ENCODE assay signal across 29 cellular contexts in genomic region chr19:7841751-7842660, GRCh38. TPM values are rescaled to one million over a fixed set of nuclear protein-coding genes. Genes with fewer than 3 reads are reported as not detected.
"Had no signal": no experiment of that assay in that cellular context is flagged by ENCODE, and none has a peak within 500 bp of the region (broad histone marks: within the 10 kb centered on the region; RNA-seq: fewer than 3 reads in every experiment).

No MANE protein-coding gene starts in this region.

- H3K4me3 Mint-ChIP-seq: activated B cell treated with CpG ODN at 0.5 μM for 24 hours; activated CD4-positive, alpha-beta memory T cell treated with anti-CD3 and anti-CD28 coated beads for 36 hours; activated CD4-positive, alpha-beta T cell treated with anti-CD3 and anti-CD28 coated beads, Interleukin-2, amount 10 ng/mL, durations not matched to agents 7 days and 5 days; activated naive CD4-positive, alpha-beta T cell treated with anti-CD3 and anti-CD28 coated beads for 36 hours; activated naive CD8-positive, alpha-beta T cell; activated T-helper 17 cell treated with anti-CD3 and anti-CD28 coated beads, Interleukin-2, amount 50 U/mL, for 72 hours; T-helper 17 cell had no signal

- ATAC-seq: activated T-helper 17 cell treated with anti-CD3 and anti-CD28 coated beads, Interleukin-2, amount 50 U/mL, for 72 hours; Panc1; T-helper 17 cell had no signal

- H3K27ac ChIP-seq: brain microvascular endothelial cell, cardiac muscle cell had no signal

- H3K9me3 Mint-ChIP-seq: activated B cell treated with CpG ODN at 0.5 μM for 24 hours; activated CD4-positive, alpha-beta memory T cell treated with anti-CD3 and anti-CD28 coated beads for 36 hours; activated naive CD4-positive, alpha-beta T cell treated with anti-CD3 and anti-CD28 coated beads for 36 hours; activated T-helper 17 cell treated with anti-CD3 and anti-CD28 coated beads, Interleukin-2, amount 50 U/mL, for 72 hours had no signal

- H3K4me1 Mint-ChIP-seq: activated B cell treated with CpG ODN at 0.5 μM for 24 hours; activated CD4-positive, alpha-beta T cell treated with anti-CD3 and anti-CD28 coated beads, Interleukin-2, amount 10 ng/mL, durations not matched to agents 7 days and 5 days; activated T-helper 17 cell treated with anti-CD3 and anti-CD28 coated beads, Interleukin-2, amount 50 U/mL, for 72 hours had no signal

- H3K36me3 Mint-ChIP-seq: activated CD4-positive, alpha-beta memory T cell treated with anti-CD3 and anti-CD28 coated beads for 36 hours; activated naive CD8-positive, alpha-beta T cell had no signal

- H3K27ac Mint-ChIP-seq: activated B cell treated with CpG ODN at 0.5 μM for 24 hours; activated CD4-positive, alpha-beta memory T cell treated with anti-CD3 and anti-CD28 coated beads for 36 hours; activated CD4-positive, alpha-beta T cell treated with anti-CD3 and anti-CD28 coated beads, Interleukin-2, amount 10 ng/mL, durations not matched to agents 7 days and 5 days; activated naive CD4-positive, alpha-beta T cell treated with anti-CD3 and anti-CD28 coated beads for 36 hours; activated naive CD8-positive, alpha-beta T cell; activated T-helper 17 cell treated with anti-CD3 and anti-CD28 coated beads, Interleukin-2, amount 50 U/mL, for 72 hours; T-helper 17 cell had no signal

- H3K27me3 ChIP-seq: brain microvascular endothelial cell, cardiac muscle cell had no signal

- H3K36me3 ChIP-seq: brain microvascular endothelial cell, cardiac muscle cell had no signal

- FAIRE-seq: TTC549 had no signal

- DNase-seq: activated B cell treated with CpG ODN at 0.5 μM for 24 hours; activated CD4-positive, alpha-beta memory T cell treated with anti-CD3 and anti-CD28 coated beads for 36 hours; activated CD4-positive, alpha-beta T cell treated with anti-CD3 and anti-CD28 coated beads for 1 hour; activated CD4-positive, alpha-beta T cell treated with anti-CD3 and anti-CD28 coated beads, Interleukin-2, amount 10 ng/mL, durations not matched to agents 7 days and 5 days; activated gamma-delta T cell; activated naive CD4-positive, alpha-beta T cell treated with anti-CD3 and anti-CD28 coated beads for 36 hours; activated T-cell treated with anti-CD3 and anti-CD28 coated beads for 4 hours; activated T-cell treated with anti-CD3 and anti-CD28 coated beads, Interleukin-2, amount 50 U/mL, for 48 hours; brain microvascular endothelial cell; Kasumi-1; NCI-H1105 treated with DMSO at 0.1 percent for 48 hours; NCI-H1436 treated with DMSO at 0.1 percent for 48 hours; NCI-H187; NCI-H2081; NCI-H510A treated with DMSO at 0.1 percent for 48 hours; NCI-H69; NK-92 treated with Interleukin-12 subunit alpha and Interleukin-12 subunit beta, amount 100 ng/mL, for 24 hours; OCI-M1; RPMI8226; SHP77 treated with DMSO at 0.1 percent for 48 hours; T-helper 17 cell; T1000 had no signal

- H3K4me3 ChIP-seq: cardiac muscle cell had no signal

- H3K27me3 Mint-ChIP-seq: activated B cell treated with CpG ODN at 0.5 μM for 24 hours; activated CD4-positive, alpha-beta memory T cell treated with anti-CD3 and anti-CD28 coated beads for 36 hours; activated CD4-positive, alpha-beta T cell treated with anti-CD3 and anti-CD28 coated beads, Interleukin-2, amount 10 ng/mL, durations not matched to agents 7 days and 5 days; activated naive CD8-positive, alpha-beta T cell; activated T-helper 17 cell treated with anti-CD3 and anti-CD28 coated beads, Interleukin-2, amount 50 U/mL, for 72 hours; T-helper 17 cell had no signal

RNA-seq across cellular contexts. Expression of gene PRR36, which starts 32.2 kb away (rescaled TPM):
- total RNA-seq: activated B cell treated with CpG ODN at 0.5 μM for 24 hours, SK-MEL-5 had no signal

RNA-seq across cellular contexts. Expression of gene LRRC8E, which starts 46.3 kb away (rescaled TPM):
- total RNA-seq: activated B cell treated with CpG ODN at 0.5 μM for 24 hours; activated CD4-positive, alpha-beta memory T cell treated with anti-CD3 and anti-CD28 coated beads for 36 hours; activated CD4-positive, alpha-beta T cell treated with anti-CD3 and anti-CD28 coated beads, Interleukin-2, amount 10 ng/mL, durations not matched to agents 7 days and 5 days; activated CD8-positive, alpha-beta memory T cell treated with anti-CD3 and anti-CD28 coated beads for 36 hours; activated naive CD4-positive, alpha-beta T cell treated with anti-CD3 and anti-CD28 coated beads for 36 hours; activated T-helper 17 cell treated with anti-CD3 and anti-CD28 coated beads, Interleukin-2, amount 50 U/mL, for 72 hours; T-helper 17 cell had no signal
- polyA plus RNA-seq: cardiac muscle cell had no signal
